ENCODE assay signal across 10 cellular contexts in genomic region chr18:55422456-55423185, GRCh38.
DNase-seq lines count a peak whose midpoint lies in the region; ATAC-seq and TF ChIP-seq lines count a peak whose summit lies in the region.
"Had no signal": no experiment of that assay in that cellular context is flagged by ENCODE, and none has a peak within 500 bp of the region (broad histone marks: within the 10 kb centered on the region; RNA-seq: fewer than 3 reads in every experiment).

No MANE protein-coding gene starts in this region.

- ATAC-seq in Right ventricle myocardium inferior, result peak; percentile 63
- no peak for ATAC-seq in mucosa of descending colon
- ATAC-seq in aorta (ENCODE audit: low FRiP score), result peak; percentile 82
- no peak for ATAC-seq in HG03175 (IDR thresholded peaks at IDR 0.05; ENCODE audit: unreplicated experiment)
- ATAC-seq: activated CD8-positive, alpha-beta T cell treated with anti-CD3 and anti-CD28 coated beads, Interleukin-2, amount 10 ng/mL, durations not matched to agents 7 days and 5 days had no signal

- no peaks in the 10 kb centered on the region for H3K27me3 ChIP-seq in duodenal mucosa (ENCODE audit: control insufficient read depth in 1 of 2, insufficient read depth in 2 of 2, low read length in 2 of 2)
- no peaks in the 10 kb centered on the region for H3K27me3 ChIP-seq in aorta (ENCODE audit: control insufficient read depth in 1 of 2, insufficient read depth in 2 of 2, low read length in 1 of 2)

- no peak for DNase-seq in Right ventricle myocardium inferior (ENCODE audit: missing footprints)
- DNase-seq in cardiac septum (ENCODE audit: low spot score), result no peak
- peak in 2 of 3 donors; percentile 28 to 40 for DNase-seq in mucosa of descending colon
- peak in 1 of 2 donors; percentile 63 for DNase-seq in aorta
- DNase-seq in NCI-H1092 (lab: John Stamatoyannopoulos, UW), result no peak
- no peak for DNase-seq in NCI-H187 treated with DMSO at 0.1 percent for 48 hours (lab: John Stamatoyannopoulos, UW)
- DNase-seq: ACHN; activated CD8-positive, alpha-beta T cell treated with anti-CD3 and anti-CD28 coated beads, Interleukin-2, amount 10 ng/mL, durations not matched to agents 7 days and 5 days had no signal

- H3K4me3 ChIP-seq in duodenal mucosa (ENCODE audit: low read depth in 1 of 2, low read length in 2 of 2), result peak overlapping the region; percentile 27 to 30
- H3K4me3 ChIP-seq in mucosa of descending colon, result no peak overlapping the region
- peak overlapping the region; percentile 48 to 87 for H3K4me3 ChIP-seq in aorta (ENCODE audit: low read length in 2 of 2)

- H3K9me3 ChIP-seq in duodenal mucosa (ENCODE audit: control insufficient read depth in 1 of 2, low read length in 2 of 2) (no peaks in the 10 kb centered on the region), mucosa of descending colon (no peaks in the 10 kb centered on the region), aorta (ENCODE audit: control insufficient read depth, low read length) (no peaks in the 10 kb centered on the region)

- H3K4me1 ChIP-seq in duodenal mucosa (ENCODE audit: control insufficient read depth in 1 of 2, insufficient read depth in 2 of 2, low read length in 2 of 2) (no peaks in the 10 kb centered on the region), mucosa of descending colon (ENCODE audit: low read depth) (no peaks in the 10 kb centered on the region), aorta (ENCODE audit: control insufficient read depth in 1 of 2, insufficient read depth in 2 of 2, low read length in 2 of 2) (no peaks in the 10 kb centered on the region)

- 16 to 18% methylated on average over 14 of the region's 14 CpGs for whole genome bisulfite sequencing in aorta, 2 donors

- intact Hi-C loops in Right ventricle myocardium inferior (cut with DNase I), result loop anchor here (2.0 to 5.0 kb wide), 5 partner anchors 55 to 1155 kb away; no protein-coding TSS in a partner anchor
- intact Hi-C loops in cardiac septum (cut with DNase I), result loop anchor here (5.0 kb wide), 2 partner anchors 55 to 90 kb away; no protein-coding TSS in a partner anchor
- intact Hi-C loops in mucosa of descending colon (cut with DNase I, micrococcal nuclease), result loop anchor here (10.0 kb wide), 1 partner anchor 162 kb away; the partner anchor contains the start of gene TCF4 (in 2 of the 2)
- intact Hi-C loops in aorta (cut with DNase I), result loop anchor here in 1 of 2 donors (5.0 kb wide), 1 partner anchor 100 kb away; no protein-coding TSS in a partner anchor

- no peak overlapping the region for H3K9ac ChIP-seq in duodenal mucosa (ENCODE audit: low read depth in 1 of 2, low read length in 2 of 2)

- no peak for TF ChIP-seq CTCF in mucosa of descending colon (IDR thresholded peaks at IDR 0.05)

- H3K36me3 ChIP-seq in duodenal mucosa (ENCODE audit: control insufficient read depth in 1 of 2, insufficient read depth in 2 of 2, low read length in 2 of 2), result no peaks in the 10 kb centered on the region
- H3K36me3 ChIP-seq in mucosa of descending colon (ENCODE audit: low read depth), result peaks cover 5% of the 10 kb centered on the region
- no peaks in the 10 kb centered on the region for H3K36me3 ChIP-seq in aorta (ENCODE audit: control insufficient read depth in 1 of 2, insufficient read depth in 2 of 2, low read length in 1 of 2)

- H3K27ac ChIP-seq in duodenal mucosa (ENCODE audit: low read depth, low read length) (no peak overlapping the region), aorta (ENCODE audit: low read depth in 1 of 2, low read length in 2 of 2) (no peak overlapping the region)

Comparison
In these comparisons a context has a peak if more than half of its experiments do, and no peak if none do; other contexts are left out.
1. ATAC-seq: peak in Right ventricle myocardium inferior (single experiment) and aorta (single experiment); none in mucosa of descending colon (single experiment) and HG03175 (single experiment).
2. DNase-seq: peak in mucosa of descending colon (2 of 3); none in Right ventricle myocardium inferior (single experiment), cardiac septum (single experiment), NCI-H1092 (single experiment) and NCI-H187 treated with DMSO at 0.1 percent for 48 hours (single experiment).